8 cellular contexts compared by ENCODE assay signal in genomic region chr15:75648156-75649000, GRCh38. TPM values are rescaled to one million over a fixed set of nuclear protein-coding genes. Genes with fewer than 3 reads are reported as not detected.
DNase-seq lines count a peak whose midpoint lies in the region; ATAC-seq, FAIRE-seq and TF ChIP-seq lines count a peak whose summit lies in the region.

No MANE protein-coding gene starts in this region.

- H3K4me1 Mint-ChIP-seq in T-helper 2 cell treated with Interferon-gamma antibody and Interleukin-4, amounts not matched to agents 5 μg/mL and 100 μg/mL, for 36 hours (ENCODE audit: low read depth) = peaks cover 19% of the 10 kb centered on the region
- H3K4me1 Mint-ChIP-seq in activated CD4-positive, alpha-beta memory T cell treated with anti-CD3 and anti-CD28 coated beads, Interleukin-2, amount 10 ng/mL, durations not matched to agents 7 days and 5 days = peaks cover 29% of the 10 kb centered on the region

- POLR2A ChIA-PET in activated CD4-positive, alpha-beta memory T cell treated with anti-CD3 and anti-CD28 coated beads, Interleukin-2, amount 10 ng/mL, durations not matched to agents 7 days and 5 days (lab: Charles Lee) = interaction anchor here (1.1 to 2.9 kb wide), 8 partner anchors 8 to 280 kb away, joined by 4 to 30 read pairs (median 8); partner anchors contain the start of genes IMP3, MAN2C1, PTPN9 and SIN3A
- POLR2A ChIA-PET in GM10248 (lab: Yijun Ruan, JAX) = interaction anchor here (0.6 to 0.8 kb wide), 4 partner anchors 23 to 280 kb away, joined by 3 to 9 read pairs (median 4); partner anchors contain the start of genes MAN2C1 and SNUPN

- no peaks in the 10 kb centered on the region for H3K36me3 Mint-ChIP-seq in T-helper 2 cell treated with Interferon-gamma antibody and Interleukin-4, amounts not matched to agents 5 μg/mL and 100 μg/mL, for 36 hours (ENCODE audit: low read depth)
- H3K36me3 Mint-ChIP-seq in activated CD4-positive, alpha-beta memory T cell treated with anti-CD3 and anti-CD28 coated beads, Interleukin-2, amount 10 ng/mL, durations not matched to agents 7 days and 5 days (ENCODE audit: low read depth) = no peaks in the 10 kb centered on the region

- FAIRE-seq in HTR-8/SVneo (lab: Jason Lieb, UNC) = no peak

- TF ChIP-seq CTCF in omental fat pad (IDR thresholded peaks at IDR 0.05) (no peak), GM10248 (IDR thresholded peaks at IDR 0.05; ENCODE audit: control extremely low read depth, extremely low read depth, low read depth, missing control alignments) (no peak)

- no peak overlapping the region for H3K27ac Mint-ChIP-seq in T-helper 2 cell treated with Interferon-gamma antibody and Interleukin-4, amounts not matched to agents 5 μg/mL and 100 μg/mL, for 36 hours
- H3K27ac Mint-ChIP-seq in activated CD4-positive, alpha-beta memory T cell treated with anti-CD3 and anti-CD28 coated beads, Interleukin-2, amount 10 ng/mL, durations not matched to agents 7 days and 5 days = no peak overlapping the region

- peak; percentile 38 for ATAC-seq in omental fat pad (ENCODE audit: low FRiP score)

- peak overlapping the region; percentile 72 for H3K4me3 Mint-ChIP-seq in T-helper 2 cell treated with Interferon-gamma antibody and Interleukin-4, amounts not matched to agents 5 μg/mL and 100 μg/mL, for 36 hours
- H3K4me3 Mint-ChIP-seq in activated CD4-positive, alpha-beta memory T cell treated with anti-CD3 and anti-CD28 coated beads, Interleukin-2, amount 10 ng/mL, durations not matched to agents 7 days and 5 days = peak overlapping the region; percentile 75

- CTCF ChIA-PET in activated CD4-positive, alpha-beta memory T cell treated with anti-CD3 and anti-CD28 coated beads, Interleukin-2, amount 10 ng/mL, durations not matched to agents 7 days and 5 days (lab: Charles Lee) = interaction anchor here (0.7 to 1.9 kb wide), 11 partner anchors 16 to 1308 kb away, joined by 3 to 16 read pairs (median 4); partner anchors contain the start of genes MAN2C1 and PTPN9
- CTCF ChIA-PET in GM10248 (lab: Yijun Ruan, JAX) = interaction anchor here (0.9 to 3.5 kb wide), 7 partner anchors 10 to 447 kb away, joined by 3 to 16 read pairs (median 4); partner anchors contain the start of genes C15orf39 and MAN2C1

- no peaks in the 10 kb centered on the region for H3K9me3 Mint-ChIP-seq in T-helper 2 cell treated with Interferon-gamma antibody and Interleukin-4, amounts not matched to agents 5 μg/mL and 100 μg/mL, for 36 hours
- H3K9me3 Mint-ChIP-seq in activated CD4-positive, alpha-beta memory T cell treated with anti-CD3 and anti-CD28 coated beads, Interleukin-2, amount 10 ng/mL, durations not matched to agents 7 days and 5 days = no peaks in the 10 kb centered on the region

- no peak for DNase-seq in T-helper 2 cell treated with Interferon-gamma antibody and Interleukin-4, amounts not matched to agents 5 μg/mL and 100 μg/mL, for 36 hours (ENCODE audit: low spot score)
- DNase-seq in T-helper 2 cell = no peak
- DNase-seq in activated CD4-positive, alpha-beta memory T cell treated with anti-CD3 and anti-CD28 coated beads, Interleukin-2, amount 10 ng/mL, durations not matched to agents 7 days and 5 days = no peak
- DNase-seq in glomerular visceral epithelial cell (ENCODE audit: extremely low spot score) = peak; percentile 40
- DNase-seq in omental fat pad (ENCODE audit: low spot score) = no peak
- DNase-seq in GM10248 (ENCODE audit: extremely low spot score) = no peak
- no peak for DNase-seq in HTR-8/SVneo (ENCODE audit: insufficient read length, low spot score)
- DNase-seq in T-helper 9 cell = no peak

- H3K27me3 Mint-ChIP-seq in T-helper 2 cell treated with Interferon-gamma antibody and Interleukin-4, amounts not matched to agents 5 μg/mL and 100 μg/mL, for 36 hours (ENCODE audit: low read depth) = peaks cover 12% of the 10 kb centered on the region
- H3K27me3 Mint-ChIP-seq in activated CD4-positive, alpha-beta memory T cell treated with anti-CD3 and anti-CD28 coated beads, Interleukin-2, amount 10 ng/mL, durations not matched to agents 7 days and 5 days = peaks cover 10% of the 10 kb centered on the region

RNA-seq across cellular contexts. Expression of gene SNX33, which starts 0.7 kb away (rescaled TPM):
- 1 to 10 TPM; 1.8 to 1.9 TPM for total RNA-seq in activated CD4-positive, alpha-beta memory T cell treated with anti-CD3 and anti-CD28 coated beads, Interleukin-2, amount 10 ng/mL, durations not matched to agents 7 days and 5 days
- 10 to 100 TPM; 19.9 to 43.8 (median 32.5) TPM for total RNA-seq in omental fat pad

RNA-seq across cellular contexts. Expression of gene IMP3, which starts 8.4 kb away (rescaled TPM):
- 10 to 100 TPM; 72.3 to 75.5 TPM for total RNA-seq in activated CD4-positive, alpha-beta memory T cell treated with anti-CD3 and anti-CD28 coated beads, Interleukin-2, amount 10 ng/mL, durations not matched to agents 7 days and 5 days
- total RNA-seq in omental fat pad = 100 to 1,000 TPM; 162 to 194 (median 170) TPM

RNA-seq across cellular contexts. Expression of gene SNUPN, which starts 22.9 kb away (rescaled TPM):
- total RNA-seq in activated CD4-positive, alpha-beta memory T cell treated with anti-CD3 and anti-CD28 coated beads, Interleukin-2, amount 10 ng/mL, durations not matched to agents 7 days and 5 days = 10 to 100 TPM; 29.6 to 30.9 TPM
- total RNA-seq in omental fat pad = 10 to 100 TPM; 17.6 to 23.2 (median 18.7) TPM

Comparison
In these comparisons a context has a peak if more than half of its experiments do, and no peak if none do; other contexts are left out.
1. RNA of gene SNX33, which starts 0.7 kb away (total RNA-seq): 19.9 to 43.8 TPM in omental fat pad; 1.8 to 1.9 TPM in activated CD4-positive, alpha-beta memory T cell treated with anti-CD3 and anti-CD28 coated beads, Interleukin-2, amount 10 ng/mL, durations not matched to agents 7 days and 5 days; every median in the first group is over 4 times any median in the second.